Comparison of ENCODE assay signal across 8 cellular contexts in the genomic region with DNA sequence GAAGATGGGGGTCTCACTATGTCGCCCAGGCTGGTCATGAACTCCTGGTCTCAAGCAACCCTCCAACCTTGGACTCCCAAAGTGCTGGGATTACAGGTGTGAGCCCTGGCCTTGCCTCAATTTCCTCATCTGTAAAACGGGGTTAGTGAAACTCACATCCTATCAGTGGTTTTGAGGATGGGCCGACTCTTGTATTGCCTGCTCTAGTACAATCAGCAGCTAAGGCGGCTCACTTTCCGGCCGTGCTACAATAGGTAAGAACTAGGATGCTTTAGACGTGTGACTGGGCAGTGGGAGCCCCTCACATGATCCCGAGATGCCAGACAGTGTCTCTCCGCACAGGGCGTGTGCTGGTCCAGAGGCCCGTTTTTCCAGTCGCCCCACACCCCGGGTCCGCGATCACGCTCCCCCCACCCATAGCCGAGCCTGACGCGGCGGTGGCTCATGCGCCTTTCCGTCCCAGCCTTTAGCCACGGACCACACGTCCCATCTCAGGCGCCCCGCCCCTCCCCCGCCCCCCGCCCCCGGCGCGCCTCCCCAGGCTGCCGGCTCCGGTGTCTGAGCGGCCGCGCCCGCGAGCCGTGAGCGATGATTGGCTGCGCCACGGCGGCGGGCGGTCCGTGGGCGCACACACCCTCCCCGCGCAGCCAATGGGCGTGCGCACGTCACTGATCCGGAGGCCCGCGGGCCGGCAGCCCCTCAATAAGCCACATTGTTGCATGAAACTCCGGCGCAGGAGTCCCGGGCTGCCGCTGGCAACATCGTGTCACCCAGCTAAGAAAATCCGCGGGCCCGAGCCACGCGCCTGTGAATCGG. TPM values are rescaled to one million over a fixed set of nuclear protein-coding genes. Genes with fewer than 3 reads are reported as not detected.
DNase-seq lines count a peak whose midpoint lies in the region; ATAC-seq, FAIRE-seq and TF ChIP-seq lines count a peak whose summit lies in the region.

HK2 (plus strand) TSS at position 710 of the 816 bp plus-strand sequence. CDS start 454 bp downstream, outside the sequence.

- H3K9ac ChIP-seq in DND-41 (ENCODE audit: low read depth, low read length) = peak within 1 kb of the TSS; percentile 86

- DNase-seq in DND-41 (peak; percentile 90), SJCRH30 (peak; percentile 90 to 94), activated gamma-delta T cell treated with Interleukin-2 at 50 U/mL for 16 hours (peak; percentile 63), frontal cortex (ENCODE audit: low spot score in 2 of 2) (peak; percentile 90 to 92), nucleus accumbens (lab: John Stamatoyannopoulos, UW) (peak in 52 of 56 donors; percentile 15 to 83 (median 62)), suprapubic skin (ENCODE audit: low spot score in 2 of 2) (peak; percentile 84 to 87)
- DNase-seq in Jurkat, Clone E6-1 (ENCODE audit: low read depth, low spot score) = peak; percentile 83

- H3K9me3 ChIP-seq in DND-41 (ENCODE audit: insufficient read depth, low read length, severe bottlenecking) = no peaks in the 10 kb centered on the region
- H3K9me3 ChIP-seq in SJCRH30 (replicated peaks) = no peaks in the 10 kb centered on the region
- no peaks in the 10 kb centered on the region for H3K9me3 ChIP-seq in suprapubic skin

- H3K27ac ChIP-seq in DND-41 (ENCODE audit: low read length) (peak within 1 kb of the TSS; percentile 89), SJCRH30 (peak within 1 kb of the TSS; percentile 84), suprapubic skin (peak within 1 kb of the TSS; percentile 71)

- FAIRE-seq in frontal cortex (lab: Jason Lieb, UNC) = no peak

- H3K27me3 ChIP-seq in DND-41 (ENCODE audit: insufficient read depth, low read length, poor library complexity) (no peaks in the 10 kb centered on the region), SJCRH30 (no peaks in the 10 kb centered on the region), suprapubic skin (no peaks in the 10 kb centered on the region)

- H3K36me3 ChIP-seq in DND-41 (ENCODE audit: insufficient read depth, low read length) (peaks cover 30% of the 10 kb centered on the region), SJCRH30 (no peaks in the 10 kb centered on the region), suprapubic skin (no peaks in the 10 kb centered on the region)

- H3K4me1 ChIP-seq in DND-41 (ENCODE audit: insufficient read depth, low read length) = peaks cover 40% of the 10 kb centered on the region
- H3K4me1 ChIP-seq in SJCRH30 = no peaks in the 10 kb centered on the region
- peaks cover 24% of the 10 kb centered on the region for H3K4me1 ChIP-seq in suprapubic skin

- TF ChIP-seq POLR2A in suprapubic skin (IDR thresholded peaks at IDR 0.05) = peak in 1 of 2 donors; percentile 54

- 15% methylated on average over 11 of the region's 67 CpGs for WGBS in suprapubic skin

- H2AFZ ChIP-seq in DND-41 (ENCODE audit: low read depth, low read length) = peak within 1 kb of the TSS; percentile 87

- ATAC-seq in DND-41 (ENCODE audit: insufficient read depth, low read depth) (peak; percentile 82), GM21576 (IDR thresholded peaks at IDR 0.05; ENCODE audit: unreplicated experiment) (peak; percentile 84)

- peak within 1 kb of the TSS; percentile 92 for H3K4me2 ChIP-seq in DND-41 (ENCODE audit: insufficient read depth, low read length)

- no peak for TF ChIP-seq CTCF in DND-41 (IDR thresholded peaks at IDR 0.05; ENCODE audit: borderline replicate concordance, extremely low read depth, low read length, poor library complexity, severe bottlenecking)
- TF ChIP-seq CTCF in suprapubic skin (IDR thresholded peaks at IDR 0.05) = no peak

- H3K79me2 ChIP-seq in DND-41 (ENCODE audit: insufficient read depth, low read length) = peaks cover 51% of the 10 kb centered on the region

- peaks cover 36% of the 10 kb centered on the region for H4K20me1 ChIP-seq in DND-41 (ENCODE audit: insufficient read depth, low read length)

- H3K4me3 ChIP-seq in DND-41 (ENCODE audit: low read depth in 1 of 2, low read length in 2 of 2) (peak within 1 kb of the TSS; percentile 78 to 97), SJCRH30 (peak within 1 kb of the TSS; percentile 95), suprapubic skin (peak within 1 kb of the TSS; percentile 60)
- peak within 1 kb of the TSS; percentile 81 for H3K4me3 ChIP-seq in Jurkat, Clone E6-1 (ENCODE audit: low read length)

- TF ChIP-seq EP300 in suprapubic skin (IDR thresholded peaks at IDR 0.05) = no peak

RNA-seq across cellular contexts. Expression of gene HK2, which starts in this region (rescaled TPM):
- polyA plus RNA-seq in Jurkat, Clone E6-1 (2012; ENCODE audit: insufficient read depth, insufficient read length) = 17.0 TPM
- 38.4 and 38.8 TPM in 2 replicates for total RNA-seq in SJCRH30 (2014; rRNA removed; shearing (Covaris generic))
- total RNA-seq in frontal cortex = 3.7 TPM
- 10 to 100 TPM in 3 of 4 donors, 1 to 10 TPM in 1; 9.3 to 24.4 (median 15.1) TPM for total RNA-seq in suprapubic skin

Comparison
In these comparisons a context has a peak if more than half of its experiments do, and no peak if none do; other contexts are left out.
1. Peak in every context shown above with its lines: DNase-seq, ATAC-seq, H3K4me3 ChIP-seq and H3K27ac ChIP-seq.